Comparison of ENCODE assay signal across 7 cellular contexts in the genomic region with DNA sequence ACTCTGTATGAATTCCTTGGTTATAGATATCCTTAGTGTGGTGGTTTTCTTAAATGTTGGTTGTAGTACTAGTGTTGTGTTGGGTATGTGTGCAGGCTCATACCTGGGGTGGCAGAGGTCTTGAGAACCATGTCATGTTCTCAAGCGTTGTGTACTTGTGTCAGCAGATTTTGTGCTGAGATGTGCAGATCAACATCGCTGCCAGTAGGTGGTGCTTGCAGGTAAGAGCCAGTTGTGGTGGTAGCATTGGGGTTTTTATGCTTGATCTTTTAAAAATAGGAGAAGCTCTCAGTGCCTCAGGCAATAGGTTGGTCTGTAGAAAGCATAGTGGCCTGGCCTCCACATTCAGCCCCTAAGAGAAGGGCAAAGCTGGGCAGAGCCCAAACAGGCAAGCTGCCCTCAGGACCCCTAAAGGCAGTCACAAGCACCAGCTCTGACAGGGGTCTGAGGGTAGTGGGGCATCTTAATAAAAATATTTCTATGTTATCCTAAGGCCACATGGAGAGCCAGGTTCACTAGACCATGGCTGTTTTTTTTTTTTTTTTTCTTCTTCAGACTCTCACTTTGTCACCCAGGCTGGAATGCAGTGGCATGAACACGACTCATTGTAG.
DNase-seq lines count a peak whose midpoint lies in the region; ATAC-seq, FAIRE-seq and TF ChIP-seq lines count a peak whose summit lies in the region.

No MANE protein-coding gene starts in this region.

- ATAC-seq in GM19035 (IDR thresholded peaks at IDR 0.05; ENCODE audit: unreplicated experiment) (peak; percentile 83), foreskin keratinocyte (peak; percentile 85)
- peak; percentile 42 for ATAC-seq in stimulated activated effector memory CD8-positive, alpha-beta T cell treated with anti-CD3 and anti-CD28 coated beads, Interleukin-12 subunit alpha, Interleukin-12 subunit beta, amount 100 ng/mL, for 72 hours

- H3K4me3 Mint-ChIP-seq in stimulated activated effector memory CD8-positive, alpha-beta T cell treated with anti-CD3 and anti-CD28 coated beads, Interleukin-12 subunit alpha, Interleukin-12 subunit beta, amount 100 ng/mL, for 72 hours, result no peak overlapping the region

- H3K27ac Mint-ChIP-seq in stimulated activated effector memory CD8-positive, alpha-beta T cell treated with anti-CD3 and anti-CD28 coated beads, Interleukin-12 subunit alpha, Interleukin-12 subunit beta, amount 100 ng/mL, for 72 hours, result no peak overlapping the region

- H3K9me3 ChIP-seq in SK-N-MC (ENCODE audit: low read depth, low read length), result no peaks in the 10 kb centered on the region

- no peak for FAIRE-seq in HTR-8/SVneo (lab: Jason Lieb, UNC)

- H3K27ac ChIP-seq in SK-N-MC (no peak overlapping the region), foreskin keratinocyte (no peak overlapping the region)

- no peaks in the 10 kb centered on the region for H3K4me1 ChIP-seq in foreskin keratinocyte

- no peak overlapping the region for H3K9ac ChIP-seq in SK-N-MC (ENCODE audit: insufficient read length)

- H3K4me3 ChIP-seq in SK-N-MC, result no peak overlapping the region

- H3K36me3 Mint-ChIP-seq in stimulated activated effector memory CD8-positive, alpha-beta T cell treated with anti-CD3 and anti-CD28 coated beads, Interleukin-12 subunit alpha, Interleukin-12 subunit beta, amount 100 ng/mL, for 72 hours, result no peaks in the 10 kb centered on the region

- no peaks in the 10 kb centered on the region for H3K36me3 ChIP-seq in SK-N-MC (ENCODE audit: insufficient read depth, low read length)

- H3K27me3 ChIP-seq in foreskin keratinocyte, result no peaks in the 10 kb centered on the region

- TF ChIP-seq CTCF in foreskin keratinocyte (conservative IDR thresholded peaks at IDR 0.05), result peak; percentile 72

- no peaks in the 10 kb centered on the region for H3K4me1 Mint-ChIP-seq in stimulated activated effector memory CD8-positive, alpha-beta T cell treated with anti-CD3 and anti-CD28 coated beads, Interleukin-12 subunit alpha, Interleukin-12 subunit beta, amount 100 ng/mL, for 72 hours

- no peaks in the 10 kb centered on the region for H3K9me3 Mint-ChIP-seq in stimulated activated effector memory CD8-positive, alpha-beta T cell treated with anti-CD3 and anti-CD28 coated beads, Interleukin-12 subunit alpha, Interleukin-12 subunit beta, amount 100 ng/mL, for 72 hours

- DNase-seq in DMS153 treated with DMSO at 0.1 percent for 48 hours (lab: John Stamatoyannopoulos, UW; ENCODE audit: unreplicated experiment) (peak; percentile 6), HTR-8/SVneo (ENCODE audit: insufficient read length, low spot score) (peak; percentile 22), SK-N-MC (ENCODE audit: low read depth, low spot score) (peak; percentile 8), foreskin keratinocyte (peak in 1 of 2 donors; percentile 49), activated gamma-delta T cell treated with Interleukin-2 at 50 U/mL for 16 hours (no peak)
- no peak for DNase-seq in stimulated activated effector memory CD8-positive, alpha-beta T cell treated with anti-CD3 and anti-CD28 coated beads, Interleukin-12 subunit alpha, Interleukin-12 subunit beta, amount 100 ng/mL, for 72 hours (ENCODE audit: low spot score in 2 of 2)

Comparison
In these comparisons a context has a peak if more than half of its experiments do, and no peak if none do; other contexts are left out.
1. DNase-seq: peak in DMS153 treated with DMSO at 0.1 percent for 48 hours (single experiment), HTR-8/SVneo (single experiment) and SK-N-MC (single experiment); none in stimulated activated effector memory CD8-positive, alpha-beta T cell treated with anti-CD3 and anti-CD28 coated beads, Interleukin-12 subunit alpha, Interleukin-12 subunit beta, amount 100 ng/mL, for 72 hours (0 of 2) and activated gamma-delta T cell treated with Interleukin-2 at 50 U/mL for 16 hours (single experiment).
2. Peak in every context shown above with its lines, with median percentiles within 50 percentile points of each other: ATAC-seq.